ENCODE assay signal across 1 cellular context in genomic region chr19:3243851-3244700, GRCh38.
TF ChIP-seq lines count a peak whose summit lies in the region.

No MANE protein-coding gene starts in this region.

TF ChIP-seq in H1, 55 proteins besides CTCF, POLR2A, EP300 and RAD21 (continued from another document):
- TF ChIP-seq, protein P1, sequence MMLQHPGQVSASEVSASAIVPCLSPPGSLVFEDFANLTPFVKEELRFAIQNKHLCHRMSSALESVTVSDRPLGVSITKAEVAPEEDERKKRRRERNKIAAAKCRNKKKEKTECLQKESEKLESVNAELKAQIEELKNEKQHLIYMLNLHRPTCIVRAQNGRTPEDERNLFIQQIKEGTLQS (IDR thresholded peaks at IDR 0.05; ENCODE audit: insufficient read depth, low read depth, low read length) = no peak
- peak in 1 of 2 experiments; percentile 71; a peak in 2 of 4 replicates for TF ChIP-seq SIN3A (conservative IDR thresholded peaks at IDR 0.05 in 1 of 2, IDR thresholded peaks at IDR 0.05 in 1 of 2; ENCODE audit: low read depth in 1 of 2, low read length in 2 of 2)
TF ChIP-seq in H1: peak in this region for 3.
